In genomic region chr16:30652005-30652296, GRCh38 we compare ENCODE assay signal across 8 cellular contexts. TPM values are rescaled to one million over a fixed set of nuclear protein-coding genes. Genes with fewer than 3 reads are reported as not detected.
DNase-seq lines count a peak whose midpoint lies in the region; ATAC-seq, FAIRE-seq and TF ChIP-seq lines count a peak whose summit lies in the region.

No MANE protein-coding gene starts in this region.

- POLR2A ChIA-PET in K562 (lab: Yijun Ruan, JAX): interaction anchor here (0.6 kb wide), 1 partner anchor 244 kb away, joined by 3 read pairs; no protein-coding TSS in a partner anchor

- H3K27me3 Mint-ChIP-seq in activated naive CD4-positive, alpha-beta T cell treated with anti-CD3 and anti-CD28 coated beads, Interleukin-2, amount 50 U/mL, for 24 hours: no peaks in the 10 kb centered on the region
- H3K27me3 Mint-ChIP-seq in memory B cell: no peaks in the 10 kb centered on the region

- H3K4me1 ChIP-seq in K562 (replicated peaks in 1 of 2; ENCODE audit: control insufficient read depth in 2 of 2, insufficient read depth in 2 of 2, low read length in 2 of 2) (peaks cover 14 to 41% of the 10 kb centered on the region in 2 experiments; a peak in 4 of 5 replicates), upper lobe of left lung (peaks cover 14 to 27% (median 21%) of the 10 kb centered on the region in 4 donors)

- H3K79me2 ChIP-seq in K562 (ENCODE audit: control insufficient read depth, insufficient read depth, low read length): peaks cover 18% of the 10 kb centered on the region

- WGBS in K562 (ENCODE audit: insufficient coverage, low coverage, missing lambda C conversion rate): 8% methylated on average over 2 of the region's 2 CpGs
- WGBS in upper lobe of left lung, 2 donors: 21 to 22% methylated on average over 2 of the region's 2 CpGs

- BruUV-seq in K562 (replicated peaks; lab: Mats Ljungman, UMichigan): no TSS peak

- H3K9me3 Mint-ChIP-seq in activated naive CD4-positive, alpha-beta T cell treated with anti-CD3 and anti-CD28 coated beads, Interleukin-2, amount 50 U/mL, for 24 hours: no peaks in the 10 kb centered on the region
- H3K9me3 Mint-ChIP-seq in memory B cell: no peaks in the 10 kb centered on the region

- CTCF ChIA-PET in K562 (lab: Yijun Ruan, JAX; ENCODE audit: low intra/inter-chr PET ratio): no interaction called here

- peaks cover 11% of the 10 kb centered on the region for H3K36me3 Mint-ChIP-seq in activated naive CD4-positive, alpha-beta T cell treated with anti-CD3 and anti-CD28 coated beads, Interleukin-2, amount 50 U/mL, for 24 hours
- peaks cover 12% of the 10 kb centered on the region for H3K36me3 Mint-ChIP-seq in memory B cell

- no peaks in the 10 kb centered on the region for H3K9me1 ChIP-seq in K562 (ENCODE audit: control insufficient read depth, insufficient read depth, low read length)

- peaks cover 32% of the 10 kb centered on the region for H3K4me1 Mint-ChIP-seq in activated naive CD4-positive, alpha-beta T cell treated with anti-CD3 and anti-CD28 coated beads, Interleukin-2, amount 50 U/mL, for 24 hours
- H3K4me1 Mint-ChIP-seq in memory B cell: peaks cover 15% of the 10 kb centered on the region

- H3K9me3 ChIP-seq in K562 (replicated peaks; ENCODE audit: control insufficient read depth, insufficient read depth, low read depth, low read length) (no peaks in the 10 kb centered on the region; the same call in 1 of the 2 replicates), upper lobe of left lung (no peaks in the 10 kb centered on the region)

- peak overlapping the region; percentile 89 for H3K4me3 Mint-ChIP-seq in activated naive CD4-positive, alpha-beta T cell treated with anti-CD3 and anti-CD28 coated beads, Interleukin-2, amount 50 U/mL, for 24 hours
- peak overlapping the region; percentile 79 for H3K4me3 Mint-ChIP-seq in memory B cell

- peak overlapping the region; percentile 77 for H2AFZ ChIP-seq in K562 (ENCODE audit: low read depth, low read length)

- TF ChIP-seq CTCF in K562 (IDR thresholded peaks at IDR 0.05 in 2 of 3, conservative IDR thresholded peaks at IDR 0.05 in 1 of 3; ENCODE audit: insufficient read depth in 2 of 3, low read depth in 1 of 3, low read length in 3 of 3) (no peak), upper lobe of left lung (IDR thresholded peaks at IDR 0.05) (no peak)

- FAIRE-seq in K562 (lab: Jason Lieb, UNC): peak; percentile 23

- TF ChIP-seq EP300 in K562 (IDR thresholded peaks at IDR 0.05; ENCODE audit: low read length) (no peak), upper lobe of left lung (IDR thresholded peaks at IDR 0.05) (no peak)

- peak overlapping the region; percentile 98 to 100 for H3K9ac ChIP-seq in K562 (ENCODE audit: insufficient read depth in 1 of 2, low read depth in 2 of 2, low read length in 2 of 2)

- H3K27ac ChIP-seq in K562 (ENCODE audit: extremely low read depth, low read depth, low read length) (peak overlapping the region; percentile 98), upper lobe of left lung (peak overlapping the region; percentile 92 to 97 (median 96))

- DNase-seq in activated naive CD4-positive, alpha-beta T cell treated with Interleukin-2 at 50 U/mL for 16 hours: no peak
- no peak for DNase-seq in K562 (ENCODE audit: extremely low read depth in 1 of 4, low spot score in 3 of 4)
- no peak for DNase-seq in memory B cell (ENCODE audit: low spot score in 2 of 2)
- no peak for DNase-seq in upper lobe of left lung
- no peak for DNase-seq in AML-193 (lab: John Stamatoyannopoulos, UW)

- no peak for ATAC-seq in K562
- no peak for ATAC-seq in memory B cell (ENCODE audit: low read depth)
- ATAC-seq in upper lobe of left lung (ENCODE audit: low FRiP score in 2 of 2): no peak
- no peak for ATAC-seq in GM18868 (IDR thresholded peaks at IDR 0.05; ENCODE audit: unreplicated experiment)
- ATAC-seq in GM18517 (IDR thresholded peaks at IDR 0.05; ENCODE audit: unreplicated experiment): no peak

- H4K20me1 ChIP-seq in K562 (replicated peaks; ENCODE audit: control insufficient read depth, insufficient read depth, low read length): no peaks in the 10 kb centered on the region

- H3K27ac Mint-ChIP-seq in activated naive CD4-positive, alpha-beta T cell treated with anti-CD3 and anti-CD28 coated beads, Interleukin-2, amount 50 U/mL, for 24 hours: peak overlapping the region; percentile 73
- peak overlapping the region; percentile 95 for H3K27ac Mint-ChIP-seq in memory B cell

- TF ChIP-seq POLR2A in K562 (conservative IDR thresholded peaks at IDR 0.05) (no peak), upper lobe of left lung (IDR thresholded peaks at IDR 0.05) (no peak)

- no peaks in the 10 kb centered on the region for H3K27me3 ChIP-seq in K562 (ENCODE audit: control insufficient read depth in 2 of 2, insufficient read depth in 2 of 2, low read length in 2 of 2)
- H3K27me3 ChIP-seq in upper lobe of left lung: no peaks in the 10 kb centered on the region

- in situ Hi-C loops in K562 (cut with MboI): no loop called here

- intact Hi-C loops in K562 (cut with micrococcal nuclease): loop anchor here (10.0 kb wide), 3 partner anchors 163 to 587 kb away; partner anchors contain the start of genes ALDOA, TBX6 and YPEL3

- peak overlapping the region; percentile 81 for H3K4me2 ChIP-seq in K562 (ENCODE audit: insufficient read depth, low read length)

- no peak for TF ChIP-seq RAD21 in K562 (CRISPR knock-in tag; conservative IDR thresholded peaks at IDR 0.05 in 1 of 2, IDR thresholded peaks at IDR 0.05 in 1 of 2)

- H3K36me3 ChIP-seq in K562 (ENCODE audit: control insufficient read depth, insufficient read depth, low read length) (peaks cover 47% of the 10 kb centered on the region), upper lobe of left lung (peaks cover 29 to 47% (median 37%) of the 10 kb centered on the region in 4 donors)

- H3K4me3 ChIP-seq in K562 (peak overlapping the region; percentile 98), upper lobe of left lung (peak overlapping the region; percentile 64 to 89 (median 82))

RNA-seq across cellular contexts. Expression of gene PRR14, which starts 1.2 kb away (rescaled TPM):
- total RNA-seq in K562 (2011; cell fraction: chromatin; rRNA removed; ENCODE audit: low replicate concordance): 27.0 and 46.3 TPM in 2 replicates
- total RNA-seq in K562 (2011; cell fraction: nucleolus; rRNA removed): 23.7 and 30.5 TPM in 2 replicates
- total RNA-seq in K562 (2011; cell fraction: nucleoplasm; rRNA removed): 29.4 and 33.8 TPM in 2 replicates
- total RNA-seq in K562 (2014; rRNA removed): 15.6 and 20.2 TPM in 2 replicates
- total RNA-seq in K562 (2014; rRNA removed; fragmentation: Illumina TruSeq; extraction: Trizol): 6.5 and 6.8 TPM in 2 replicates
- total RNA-seq in K562 (2015; rRNA removed; fragmentation: Illumina TruSeq; extraction: Trizol): 11.5 and 12.5 TPM in 2 replicates
- total RNA-seq in K562 (2021): 62.1 and 63.1 TPM in 2 replicates
- polyA plus RNA-seq in K562 (2011; rRNA removed): 10.0 and 13.0 TPM in 2 replicates
- polyA plus RNA-seq in K562 (2011; cell fraction: cytosol; rRNA removed): 6.7 and 10.3 TPM in 2 replicates
- polyA plus RNA-seq in K562 (2011; cell fraction: nucleus; rRNA removed): 58.6 and 70.0 TPM in 2 replicates
- 29.3 and 46.6 TPM in 2 replicates for polyA plus RNA-seq in K562 (2012)
- polyA plus RNA-seq in K562 (2014; fragmentation: Illumina TruSeq; extraction: Trizol): 23.8 and 38.3 TPM in 2 replicates
- polyA plus RNA-seq in K562 (2014; fragmentation: Nextera tagmentation; extraction: Ambion mirVana): 1 to 10 TPM; 2.2 to 2.3 TPM
- polyA plus RNA-seq in K562 (2014; rRNA removed): 20.5 and 26.7 TPM in 2 replicates
- 3.1 and 4.4 TPM in 2 replicates for polyA minus RNA-seq in K562 (2011; rRNA and poly(A)+ RNA removed)
- polyA minus RNA-seq in K562 (2011; cell fraction: cytosol; rRNA and poly(A)+ RNA removed): 7.0 and 17.7 TPM in 2 replicates
- 14.7 and 23.4 TPM in 2 replicates for polyA minus RNA-seq in K562 (2011; cell fraction: nucleus; rRNA and poly(A)+ RNA removed)
- total RNA-seq in upper lobe of left lung: 100 to 1,000 TPM in 1 of 6 donors, 10 to 100 TPM in 5; 34.5 to 160 (median 54.9) TPM

RNA-seq across cellular contexts. Expression of gene FBRS, which starts 6.3 kb away (rescaled TPM):
- total RNA-seq in K562 (2011; cell fraction: chromatin; rRNA removed; ENCODE audit: low replicate concordance): 93.9 and 185 TPM in 2 replicates
- total RNA-seq in K562 (2011; cell fraction: nucleolus; rRNA removed): 89.2 and 107 TPM in 2 replicates
- total RNA-seq in K562 (2011; cell fraction: nucleoplasm; rRNA removed): 100 and 120 TPM in 2 replicates
- total RNA-seq in K562 (2014; rRNA removed): 13.1 and 19.0 TPM in 2 replicates
- 6.9 and 8.1 TPM in 2 replicates for total RNA-seq in K562 (2014; rRNA removed; fragmentation: Illumina TruSeq; extraction: Trizol)
- total RNA-seq in K562 (2015; rRNA removed; fragmentation: Illumina TruSeq; extraction: Trizol): 15.6 and 17.9 TPM in 2 replicates
- 50.1 and 59.5 TPM in 2 replicates for total RNA-seq in K562 (2021)
- 5.4 and 11.8 TPM in 2 replicates for polyA plus RNA-seq in K562 (2011; rRNA removed)
- 4.5 and 5.9 TPM in 2 replicates for polyA plus RNA-seq in K562 (2011; cell fraction: cytosol; rRNA removed)
- polyA plus RNA-seq in K562 (2011; cell fraction: nucleus; rRNA removed): 95.4 and 113 TPM in 2 replicates
- polyA plus RNA-seq in K562 (2012): 30.9 and 42.6 TPM in 2 replicates
- polyA plus RNA-seq in K562 (2014; fragmentation: Illumina TruSeq; extraction: Trizol): 21.7 and 32.6 TPM in 2 replicates
- polyA plus RNA-seq in K562 (2014; fragmentation: Nextera tagmentation; extraction: Ambion mirVana): under 1 TPM; 0.32 to 0.46 TPM
- 21.9 and 25.1 TPM in 2 replicates for polyA plus RNA-seq in K562 (2014; rRNA removed)
- polyA minus RNA-seq in K562 (2011; rRNA and poly(A)+ RNA removed): 9.1 and 10.0 TPM in 2 replicates
- polyA minus RNA-seq in K562 (2011; cell fraction: cytosol; rRNA and poly(A)+ RNA removed): 10.9 and 11.7 TPM in 2 replicates
- 49.8 and 67.5 TPM in 2 replicates for polyA minus RNA-seq in K562 (2011; cell fraction: nucleus; rRNA and poly(A)+ RNA removed)
- total RNA-seq in upper lobe of left lung: 100 to 1,000 TPM in 1 of 6 donors, 10 to 100 TPM in 5; 38.0 to 150 (median 70.4) TPM

RNA-seq across cellular contexts. Expression of gene ZNF689, which starts 41.8 kb away (rescaled TPM):
- 6.2 and 13.7 TPM in 2 replicates for total RNA-seq in K562 (2011; cell fraction: chromatin; rRNA removed; ENCODE audit: low replicate concordance)
- total RNA-seq in K562 (2011; cell fraction: nucleolus; rRNA removed): 11.6 and 16.5 TPM in 2 replicates
- 7.8 and 9.5 TPM in 2 replicates for total RNA-seq in K562 (2011; cell fraction: nucleoplasm; rRNA removed)
- 11.4 and 14.6 TPM in 2 replicates for total RNA-seq in K562 (2014; rRNA removed)
- 8.4 and 8.7 TPM in 2 replicates for total RNA-seq in K562 (2014; rRNA removed; fragmentation: Illumina TruSeq; extraction: Trizol)
- 12.0 and 12.1 TPM in 2 replicates for total RNA-seq in K562 (2015; rRNA removed; fragmentation: Illumina TruSeq; extraction: Trizol)
- total RNA-seq in K562 (2021): 15.4 and 16.9 TPM in 2 replicates
- 8.0 and 9.6 TPM in 2 replicates for polyA plus RNA-seq in K562 (2011; rRNA removed)
- polyA plus RNA-seq in K562 (2011; cell fraction: cytosol; rRNA removed): 8.9 and 19.1 TPM in 2 replicates
- 8.3 and 9.8 TPM in 2 replicates for polyA plus RNA-seq in K562 (2011; cell fraction: nucleus; rRNA removed)
- 7.8 and 9.0 TPM in 2 replicates for polyA plus RNA-seq in K562 (2012)
- 11.6 and 12.3 TPM in 2 replicates for polyA plus RNA-seq in K562 (2014; fragmentation: Illumina TruSeq; extraction: Trizol)
- 1 to 10 TPM; 5.4 to 5.7 TPM for polyA plus RNA-seq in K562 (2014; fragmentation: Nextera tagmentation; extraction: Ambion mirVana)
- 10.2 and 10.8 TPM in 2 replicates for polyA plus RNA-seq in K562 (2014; rRNA removed)
- polyA minus RNA-seq in K562 (2011; rRNA and poly(A)+ RNA removed): 8.2 and 10.0 TPM in 2 replicates
- polyA minus RNA-seq in K562 (2011; cell fraction: cytosol; rRNA and poly(A)+ RNA removed): 11.1 TPM in 2 replicates
- polyA minus RNA-seq in K562 (2011; cell fraction: nucleus; rRNA and poly(A)+ RNA removed): 7.8 and 8.9 TPM in 2 replicates
- total RNA-seq in upper lobe of left lung: 10 to 100 TPM in 2 of 6 donors, 1 to 10 TPM in 4; 3.1 to 10.9 (median 8.9) TPM

RNA-seq across cellular contexts. Expression of gene SRCAP, which starts 47.0 kb away (rescaled TPM):
- 89.8 and 132 TPM in 2 replicates for total RNA-seq in K562 (2011; cell fraction: chromatin; rRNA removed; ENCODE audit: low replicate concordance)
- 44.6 and 46.2 TPM in 2 replicates for total RNA-seq in K562 (2011; cell fraction: nucleolus; rRNA removed)
- total RNA-seq in K562 (2011; cell fraction: nucleoplasm; rRNA removed): 58.6 and 74.8 TPM in 2 replicates
- 16.0 and 16.3 TPM in 2 replicates for total RNA-seq in K562 (2014; rRNA removed)
- total RNA-seq in K562 (2014; rRNA removed; fragmentation: Illumina TruSeq; extraction: Trizol): 3.5 and 3.7 TPM in 2 replicates
- total RNA-seq in K562 (2015; rRNA removed; fragmentation: Illumina TruSeq; extraction: Trizol): 5.8 and 7.9 TPM in 2 replicates
- total RNA-seq in K562 (2021): 58.9 and 62.6 TPM in 2 replicates
- polyA plus RNA-seq in K562 (2011; rRNA removed): 2.2 and 6.4 TPM in 2 replicates
- 1.9 and 3.2 TPM in 2 replicates for polyA plus RNA-seq in K562 (2011; cell fraction: cytosol; rRNA removed)
- 18.6 and 29.8 TPM in 2 replicates for polyA plus RNA-seq in K562 (2011; cell fraction: nucleus; rRNA removed)
- 16.6 and 25.8 TPM in 2 replicates for polyA plus RNA-seq in K562 (2012)
- 14.9 and 21.0 TPM in 2 replicates for polyA plus RNA-seq in K562 (2014; fragmentation: Illumina TruSeq; extraction: Trizol)
- under 1 TPM; 0.21 to 0.53 TPM for polyA plus RNA-seq in K562 (2014; fragmentation: Nextera tagmentation; extraction: Ambion mirVana)
- polyA plus RNA-seq in K562 (2014; rRNA removed): 11.4 and 17.0 TPM in 2 replicates
- polyA minus RNA-seq in K562 (2011; rRNA and poly(A)+ RNA removed): 11.0 and 11.9 TPM in 2 replicates
- 21.7 and 27.4 TPM in 2 replicates for polyA minus RNA-seq in K562 (2011; cell fraction: cytosol; rRNA and poly(A)+ RNA removed)
- polyA minus RNA-seq in K562 (2011; cell fraction: nucleus; rRNA and poly(A)+ RNA removed): 17.2 and 20.0 TPM in 2 replicates
- 100 to 1,000 TPM in 1 of 6 donors, 10 to 100 TPM in 5; 38.3 to 102 (median 66.0) TPM for total RNA-seq in upper lobe of left lung
